8 cellular contexts compared by ENCODE assay signal in genomic region chr20:50931048-50931305, GRCh38. TPM values are rescaled to one million over a fixed set of nuclear protein-coding genes. Genes with fewer than 3 reads are reported as not detected.
DNase-seq lines count a peak whose midpoint lies in the region; ATAC-seq, FAIRE-seq and TF ChIP-seq lines count a peak whose summit lies in the region.

No MANE protein-coding gene starts in this region.

- TF ChIP-seq POLR2A in H54 (IDR thresholded peaks at IDR 0.05; ENCODE audit: low read depth, low read length), result 0 out of 2 replicates have a peak, but pooled peaks have one; percentile 18

- peaks cover 3% of the 10 kb centered on the region for H3K4me1 ChIP-seq in NT2/D1 (ENCODE audit: insufficient read depth, insufficient read length)
- peaks cover 32% of the 10 kb centered on the region for H3K4me1 ChIP-seq in mononuclear cell (ENCODE audit: insufficient read depth, low read length)
- no peaks in the 10 kb centered on the region for H3K4me1 ChIP-seq in aorta (ENCODE audit: control insufficient read depth in 1 of 2, insufficient read depth in 2 of 2, low read length in 2 of 2)

- intact Hi-C loops in aorta (cut with DNase I), result loop anchor here in 1 of 2 donors (1.0 kb wide), 2 partner anchors 27 to 113 kb away; partner anchors contain the start of genes DPM1 and MOCS3

- TF ChIP-seq CTCF in GM12875 (IDR thresholded peaks at IDR 0.05; ENCODE audit: borderline replicate concordance, insufficient read depth, low read depth, low read length), result no peak

- WGBS in aorta, 2 donors, result 1% methylated on average over 26 of the region's 27 CpGs; no CpG with 5 or more reads in 1 of the 2 donors

- no peak for FAIRE-seq in H54 (lab: Jason Lieb, UNC)

- peak overlapping the region; percentile 99 for H3K27ac ChIP-seq in cingulate gyrus (ENCODE audit: low read depth, low read length)
- peak overlapping the region; percentile 94 to 97 for H3K27ac ChIP-seq in aorta (ENCODE audit: low read depth in 1 of 2, low read length in 2 of 2)

- peaks cover 11% of the 10 kb centered on the region; the same call in 1 of the 2 replicates for H3K9me3 ChIP-seq in NT2/D1 (ENCODE audit: insufficient read depth, low read length)
- no peaks in the 10 kb centered on the region for H3K9me3 ChIP-seq in mononuclear cell (ENCODE audit: low read depth, low read length)
- no peaks in the 10 kb centered on the region for H3K9me3 ChIP-seq in aorta (ENCODE audit: control insufficient read depth, low read length)

- H3K4me3 ChIP-seq in GM12875 (ENCODE audit: low read depth, low read length) (peak overlapping the region; percentile 82), NT2/D1 (ENCODE audit: insufficient read length, low read depth) (peak overlapping the region; percentile 87), mononuclear cell (ENCODE audit: low read length) (peak overlapping the region; percentile 60), aorta (ENCODE audit: low read length in 2 of 2) (peak overlapping the region; percentile 74 to 95)

- peak overlapping the region; percentile 95 for H3K9ac ChIP-seq in NT2/D1 (ENCODE audit: insufficient read length, low read depth)

- peak; percentile 67 for ATAC-seq in aorta (ENCODE audit: low FRiP score)

- H3K36me3 ChIP-seq in NT2/D1 (ENCODE audit: insufficient read depth, insufficient read length, low read length) (peaks cover 72% of the 10 kb centered on the region), aorta (ENCODE audit: control insufficient read depth in 1 of 2, insufficient read depth in 2 of 2, low read length in 1 of 2) (peaks cover 0 to 2% of the 10 kb centered on the region in 2 donors)

- H3K27me3 ChIP-seq in NT2/D1 (ENCODE audit: insufficient read depth, insufficient read length) (no peaks in the 10 kb centered on the region), mononuclear cell (ENCODE audit: insufficient read depth, low read length) (no peaks in the 10 kb centered on the region), aorta (ENCODE audit: control insufficient read depth in 1 of 2, insufficient read depth in 2 of 2, low read length in 1 of 2) (no peaks in the 10 kb centered on the region)

- DNase-seq in H54 (ENCODE audit: insufficient read length, low spot score), result no peak
- DNase-seq in NT2/D1 (ENCODE audit: low read depth, low spot score), result no peak
- no peak for DNase-seq in aorta
- no peak for DNase-seq in GOT3 (lab: John Stamatoyannopoulos, UW)
- no peak for DNase-seq in 8988T

RNA-seq across cellular contexts. Expression of gene ADNP, which starts 0.3 kb away (rescaled TPM):
- total RNA-seq in mononuclear cell, result 44.5 TPM
- total RNA-seq in aorta, result 10 to 100 TPM; 48.1 to 61.4 TPM
- 10 to 100 TPM in 1 of 2 donors, 1 to 10 TPM in 1; 9.4 to 29.8 TPM for polyA plus RNA-seq in aorta

RNA-seq across cellular contexts. Expression of gene DPM1, which starts 27.4 kb away (rescaled TPM):
- total RNA-seq in mononuclear cell (58.2 TPM), aorta (10 to 100 TPM; 29.6 to 35.8 TPM)
- 10 to 100 TPM; 54.5 to 59.0 TPM for polyA plus RNA-seq in aorta

RNA-seq across cellular contexts. Expression of gene MOCS3, which starts 27.6 kb away (rescaled TPM):
- total RNA-seq in mononuclear cell (3.8 TPM), aorta (1 to 10 TPM; 2.7 to 3.2 TPM)
- 1 to 10 TPM; 1.0 to 2.6 TPM for polyA plus RNA-seq in aorta
